ENCODE assay signal across 3 cellular contexts in genomic region chr1:1468196-1468985, GRCh38. TPM values are rescaled to one million over a fixed set of nuclear protein-coding genes. Genes with fewer than 3 reads are reported as not detected.
"Had no signal": no experiment of that assay in that cellular context is flagged by ENCODE, and none has a peak within 500 bp of the region (broad histone marks: within the 10 kb centered on the region; RNA-seq: fewer than 3 reads in every experiment).

No MANE protein-coding gene starts in this region.

RNA-seq across cellular contexts. Expression of gene ATAD3C, which starts 18.9 kb away (rescaled TPM):
- total RNA-seq: HT1080, IMR-90 had no signal
- polyA plus RNA-seq: IMR-90 had no signal

RNA-seq across cellular contexts. Expression of gene VWA1, which starts 32.9 kb away (rescaled TPM):
- polyA plus RNA-seq: IgD-negative memory B cell had no signal

RNA-seq across cellular contexts. Expression of gene ANKRD65, which starts 47.3 kb away (rescaled TPM):
- total RNA-seq: HT1080, IMR-90 had no signal
- polyA plus RNA-seq: IgD-negative memory B cell had no signal
